Comparison of ENCODE assay signal across 8 cellular contexts in the genomic region with DNA sequence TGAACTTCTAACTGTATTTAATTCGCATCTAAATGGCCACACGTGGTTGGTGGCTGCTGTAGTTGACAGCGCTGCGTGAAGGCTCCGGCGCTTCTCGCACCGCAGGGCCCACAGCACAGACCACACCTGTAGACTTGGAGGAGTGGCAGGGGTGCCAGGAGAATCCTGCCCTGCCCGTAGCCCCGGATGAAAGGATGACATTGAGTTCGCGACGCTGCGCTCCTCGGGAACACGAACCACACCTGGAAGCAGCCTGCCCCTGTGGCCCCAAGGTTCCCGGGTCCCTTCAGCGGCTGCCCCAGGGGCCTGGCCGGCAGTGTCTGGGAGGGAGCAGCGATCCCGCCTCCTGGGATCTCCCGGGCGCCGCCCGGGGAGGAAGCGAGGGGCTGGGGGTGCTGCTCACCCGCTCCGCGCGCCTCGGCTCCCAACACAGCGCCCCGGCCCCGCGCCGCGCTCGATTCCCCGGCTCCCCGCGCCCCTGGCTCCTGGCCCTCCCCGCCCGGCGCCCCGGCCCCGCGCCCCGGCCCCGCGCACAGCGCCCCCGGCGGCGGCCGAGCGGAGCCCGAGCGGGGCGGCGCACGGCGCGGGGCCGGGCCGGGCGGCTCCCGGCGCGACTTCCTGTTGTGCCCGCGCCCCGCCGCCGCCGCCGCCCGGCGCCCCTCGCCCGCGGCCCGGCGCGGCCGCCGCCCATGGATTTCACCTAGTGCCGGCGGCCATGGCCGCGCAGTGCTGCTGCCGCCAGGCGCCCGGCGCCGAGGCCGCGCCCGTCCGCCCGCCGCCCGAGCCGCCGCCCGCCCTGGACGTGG. TPM values are rescaled to one million over a fixed set of nuclear protein-coding genes. Genes with fewer than 3 reads are reported as not detected.
DNase-seq lines count a peak whose midpoint lies in the region; ATAC-seq and TF ChIP-seq lines count a peak whose summit lies in the region.

A gene with protein sequence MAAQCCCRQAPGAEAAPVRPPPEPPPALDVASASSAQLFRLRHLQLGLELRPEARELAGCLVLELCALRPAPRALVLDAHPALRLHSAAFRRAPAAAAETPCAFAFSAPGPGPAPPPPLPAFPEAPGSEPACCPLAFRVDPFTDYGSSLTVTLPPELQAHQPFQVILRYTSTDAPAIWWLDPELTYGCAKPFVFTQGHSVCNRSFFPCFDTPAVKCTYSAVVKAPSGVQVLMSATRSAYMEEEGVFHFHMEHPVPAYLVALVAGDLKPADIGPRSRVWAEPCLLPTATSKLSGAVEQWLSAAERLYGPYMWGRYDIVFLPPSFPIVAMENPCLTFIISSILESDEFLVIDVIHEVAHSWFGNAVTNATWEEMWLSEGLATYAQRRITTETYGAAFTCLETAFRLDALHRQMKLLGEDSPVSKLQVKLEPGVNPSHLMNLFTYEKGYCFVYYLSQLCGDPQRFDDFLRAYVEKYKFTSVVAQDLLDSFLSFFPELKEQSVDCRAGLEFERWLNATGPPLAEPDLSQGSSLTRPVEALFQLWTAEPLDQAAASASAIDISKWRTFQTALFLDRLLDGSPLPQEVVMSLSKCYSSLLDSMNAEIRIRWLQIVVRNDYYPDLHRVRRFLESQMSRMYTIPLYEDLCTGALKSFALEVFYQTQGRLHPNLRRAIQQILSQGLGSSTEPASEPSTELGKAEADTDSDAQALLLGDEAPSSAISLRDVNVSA (plus strand): TSS at position 613 of the 806 bp plus-strand sequence. CDS start 103 bp downstream, at position 716.

- peaks cover 2% of the 10 kb centered on the region for H3K4me1 ChIP-seq in urinary bladder (ENCODE audit: insufficient read depth)

- peak within 1 kb of the TSS; percentile 90 for H3K4me3 Mint-ChIP-seq in activated T-helper 2 cell treated with anti-CD3 and anti-CD28 coated beads, Interferon-gamma antibody, Interleukin-2, Interleukin-4, amounts not matched to agents 10 μg/mL and 5 μg/mL and 100 μg/mL, durations not matched to agents 14 hours and 24 hours and 36 hours (ENCODE audit: low read depth)
- peak within 1 kb of the TSS; percentile 96 for H3K4me3 Mint-ChIP-seq in natural killer cell

- peak within 1 kb of the TSS; percentile 76 for H3K27ac ChIP-seq in urinary bladder (ENCODE audit: low read depth)

- ATAC-seq in HG02884 (IDR thresholded peaks at IDR 0.05; ENCODE audit: unreplicated experiment) (peak; percentile 28), natural killer cell (peak; percentile 16 to 41 (median 39))

- under 1% methylated on average over 100 of the region's 106 CpGs for WGBS in urinary bladder

- peaks cover 48% of the 10 kb centered on the region for H3K4me1 Mint-ChIP-seq in activated T-helper 2 cell treated with anti-CD3 and anti-CD28 coated beads, Interferon-gamma antibody, Interleukin-2, Interleukin-4, amounts not matched to agents 10 μg/mL and 5 μg/mL and 100 μg/mL, durations not matched to agents 14 hours and 24 hours and 36 hours (ENCODE audit: low read depth)
- H3K4me1 Mint-ChIP-seq in natural killer cell: peaks cover 69 to 77% of the 10 kb centered on the region in 2 donors

- DNase-seq in NCI-H1092 treated with DMSO at 0.1 percent for 48 hours (lab: John Stamatoyannopoulos, UW) (peak; percentile 41), NCI-H1092 (lab: John Stamatoyannopoulos, UW) (no peak), NCI-H774 (lab: John Stamatoyannopoulos, UW) (peak; percentile 34), fibroblast of the aortic adventitia (ENCODE audit: low read depth) (no peak), natural killer cell (peak; percentile 59)
- DNase-seq in activated T-helper 2 cell treated with anti-CD3 and anti-CD28 coated beads, Interferon-gamma antibody, Interleukin-2, Interleukin-4, amounts not matched to agents 10 μg/mL and 5 μg/mL and 100 μg/mL, durations not matched to agents 14 hours and 24 hours and 36 hours (ENCODE audit: low spot score): peak; percentile 45

- H3K9me3 Mint-ChIP-seq in activated T-helper 2 cell treated with anti-CD3 and anti-CD28 coated beads, Interferon-gamma antibody, Interleukin-2, Interleukin-4, amounts not matched to agents 10 μg/mL and 5 μg/mL and 100 μg/mL, durations not matched to agents 14 hours and 24 hours and 36 hours: no peaks in the 10 kb centered on the region
- H3K9me3 Mint-ChIP-seq in natural killer cell: no peaks in the 10 kb centered on the region

- TF ChIP-seq CTCF in fibroblast of the aortic adventitia (IDR thresholded peaks at IDR 0.05; ENCODE audit: insufficient read depth, low read length) (peak; percentile 0), natural killer cell (IDR thresholded peaks at IDR 0.05) (no peak)

- no peaks in the 10 kb centered on the region for H3K36me3 ChIP-seq in urinary bladder (ENCODE audit: insufficient read depth)

- intact Hi-C loops in activated T-helper 2 cell treated with anti-CD3 and anti-CD28 coated beads, Interferon-gamma antibody, Interleukin-2, Interleukin-4, amounts not matched to agents 10 μg/mL and 5 μg/mL and 100 μg/mL, durations not matched to agents 14 hours and 24 hours and 36 hours (cut with micrococcal nuclease): loop anchor here (10.0 kb wide), 1 partner anchor 587 kb away; a partner anchor contains a TSS
- intact Hi-C loops in natural killer cell (cut with micrococcal nuclease): loop anchor here (2.0 to 10.0 kb wide), 4 partner anchors 53 to 874 kb away; a partner anchor contains a TSS

- H3K4me3 ChIP-seq in fibroblast of the aortic adventitia (ENCODE audit: low read depth, low read length) (peak within 1 kb of the TSS; percentile 79), urinary bladder (ENCODE audit: low read depth, low read length) (peak within 1 kb of the TSS; percentile 66)

- H3K27ac Mint-ChIP-seq in activated T-helper 2 cell treated with anti-CD3 and anti-CD28 coated beads, Interferon-gamma antibody, Interleukin-2, Interleukin-4, amounts not matched to agents 10 μg/mL and 5 μg/mL and 100 μg/mL, durations not matched to agents 14 hours and 24 hours and 36 hours: peak within 1 kb of the TSS; percentile 88
- H3K27ac Mint-ChIP-seq in natural killer cell: peak within 1 kb of the TSS; percentile 99

- H3K36me3 Mint-ChIP-seq in activated T-helper 2 cell treated with anti-CD3 and anti-CD28 coated beads, Interferon-gamma antibody, Interleukin-2, Interleukin-4, amounts not matched to agents 10 μg/mL and 5 μg/mL and 100 μg/mL, durations not matched to agents 14 hours and 24 hours and 36 hours (ENCODE audit: low read depth): peaks cover 22% of the 10 kb centered on the region
- no peaks in the 10 kb centered on the region for H3K36me3 Mint-ChIP-seq in natural killer cell

- no peaks in the 10 kb centered on the region for H3K27me3 Mint-ChIP-seq in activated T-helper 2 cell treated with anti-CD3 and anti-CD28 coated beads, Interferon-gamma antibody, Interleukin-2, Interleukin-4, amounts not matched to agents 10 μg/mL and 5 μg/mL and 100 μg/mL, durations not matched to agents 14 hours and 24 hours and 36 hours (ENCODE audit: low read depth)
- H3K27me3 Mint-ChIP-seq in natural killer cell (ENCODE audit: low read depth in 2 of 2): no peaks in the 10 kb centered on the region

RNA-seq across cellular contexts. Expression of the gene that starts here (rescaled TPM):
- 67.3 and 71.3 TPM in 2 replicates for total RNA-seq in activated T-helper 2 cell treated with anti-CD3 and anti-CD28 coated beads, Interferon-gamma antibody, Interleukin-2, Interleukin-4, amounts not matched to agents 10 μg/mL and 5 μg/mL and 100 μg/mL, durations not matched to agents 14 hours and 24 hours and 36 hours
- total RNA-seq in fibroblast of the aortic adventitia (ENCODE audit: low replicate concordance) (11.3 and 12.7 TPM in 2 replicates), natural killer cell (100 to 1,000 TPM; 145 to 167 (median 164) TPM), urinary bladder (14.5 TPM)
- polyA plus RNA-seq in urinary bladder: 76.3 TPM

Comparison
In these comparisons a context has a peak if more than half of its experiments do, and no peak if none do; other contexts are left out.
1. DNase-seq: peak in NCI-H1092 treated with DMSO at 0.1 percent for 48 hours (single experiment), NCI-H774 (single experiment), activated T-helper 2 cell treated with anti-CD3 and anti-CD28 coated beads, Interferon-gamma antibody, Interleukin-2, Interleukin-4, amounts not matched to agents 10 μg/mL and 5 μg/mL and 100 μg/mL, durations not matched to agents 14 hours and 24 hours and 36 hours (single experiment) and natural killer cell (single experiment); none in NCI-H1092 (single experiment) and fibroblast of the aortic adventitia (single experiment).